In genomic region chr5:111676926-111677415, GRCh38 we compare ENCODE assay signal across 30 cellular contexts.
"Had no signal": no experiment of that assay in that cellular context is flagged by ENCODE, and none has a peak within 500 bp of the region (broad histone marks: within the 10 kb centered on the region; RNA-seq: fewer than 3 reads in every experiment).

No MANE protein-coding gene starts in this region.

- DNase-seq: activated CD4-positive, alpha-beta T cell treated with anti-CD3 and anti-CD28 coated beads for 36 hours; activated CD4-positive, CD25-positive, alpha-beta regulatory T cell; activated CD8-positive, alpha-beta memory T cell treated with anti-CD3 and anti-CD28 coated beads, Interleukin-2, amount 10 ng/mL, durations not matched to agents 7 days and 5 days; activated CD8-positive, alpha-beta T cell treated with anti-CD3 and anti-CD28 coated beads, Interleukin-2, amount 10 ng/mL, durations not matched to agents 7 days and 5 days; activated naive CD4-positive, alpha-beta T cell; activated T-cell treated with anti-CD3 and anti-CD28 coated beads, Interleukin-2, amount 50 U/mL, for 48 hours; anterior cingulate cortex; dermis blood vessel endothelial cell; effector CD4-positive, alpha-beta T cell; head of caudate nucleus; hippocampal formation; left cardiac atrium; left ventricle myocardium superior; naive thymus-derived CD4-positive, alpha-beta T cell; posterior cingulate gyrus; right cardiac atrium; stimulated activated CD4-positive, alpha-beta T cell treated with anti-CD3 and anti-CD28 coated beads, Interleukin-4, amount 100 ng/mL, for 1 hour; stimulated activated naive CD8-positive, alpha-beta T cell treated with anti-CD3 and anti-CD28 coated beads, Interleukin-15, Interleukin-2, amounts not matched to agents 100 U/mL and 50 U/mL, for 24 hours; T-helper 1 cell; testis; transverse colon had no signal

- H3K4me2 ChIP-seq: neural progenitor cell had no signal

- H3K36me3 Mint-ChIP-seq: activated CD8-positive, alpha-beta memory T cell treated with anti-CD3 and anti-CD28 coated beads, Interleukin-2, amount 10 ng/mL, durations not matched to agents 7 days and 5 days; activated naive CD4-positive, alpha-beta T cell treated with anti-CD3 and anti-CD28 coated beads, Interleukin-2, amount 50 U/mL, for 72 hours; naive thymus-derived CD4-positive, alpha-beta T cell; neural progenitor cell had no signal

- H3K9me3 ChIP-seq: testis, transverse colon had no signal

- H2AFZ ChIP-seq: neural progenitor cell had no signal

- ATAC-seq: activated CD4-positive, alpha-beta T cell treated with anti-CD3 and anti-CD28 coated beads for 36 hours; activated CD8-positive, alpha-beta memory T cell treated with anti-CD3 and anti-CD28 coated beads, Interleukin-2, amount 10 ng/mL, durations not matched to agents 7 days and 5 days; activated CD8-positive, alpha-beta T cell treated with anti-CD3 and anti-CD28 coated beads, Interleukin-2, amount 10 ng/mL, durations not matched to agents 7 days and 5 days; activated naive CD4-positive, alpha-beta T cell treated with anti-CD3 and anti-CD28 coated beads, Interleukin-2, amount 50 U/mL, for 72 hours; left cardiac atrium; left ventricle myocardium superior; naive thymus-derived CD4-positive, alpha-beta T cell; right cardiac atrium; stimulated activated naive CD8-positive, alpha-beta T cell treated with anti-CD3 and anti-CD28 coated beads, Interleukin-15, Interleukin-2, amounts not matched to agents 100 U/mL and 50 U/mL, for 24 hours had no signal

- H3K27ac Mint-ChIP-seq: activated CD4-positive, alpha-beta T cell treated with anti-CD3 and anti-CD28 coated beads for 36 hours; activated CD8-positive, alpha-beta memory T cell treated with anti-CD3 and anti-CD28 coated beads, Interleukin-2, amount 10 ng/mL, durations not matched to agents 7 days and 5 days; activated CD8-positive, alpha-beta T cell treated with anti-CD3 and anti-CD28 coated beads, Interleukin-2, amount 10 ng/mL, durations not matched to agents 7 days and 5 days; activated naive CD4-positive, alpha-beta T cell treated with anti-CD3 and anti-CD28 coated beads, Interleukin-2, amount 50 U/mL, for 72 hours; activated T-helper 2 cell treated with anti-CD3 and anti-CD28 coated beads, Interferon-gamma antibody, Interleukin-2, Interleukin-4, amounts not matched to agents 10 μg/mL and 5 μg/mL and 100 μg/mL, durations not matched to agents 14 hours and 24 hours and 36 hours; naive thymus-derived CD4-positive, alpha-beta T cell; neural progenitor cell; T-helper 2 cell treated with Interferon-gamma antibody and Interleukin-4, amounts not matched to agents 5 μg/mL and 100 μg/mL, for 36 hours had no signal

- FAIRE-seq: bronchial epithelial cell, colon, keratinocyte had no signal

- H3K27me3 ChIP-seq: neural progenitor cell, testis, transverse colon had no signal

- H3K27ac ChIP-seq: epithelial cell of prostate, neural progenitor cell, testis, transverse colon had no signal

- H3K9ac ChIP-seq: neural progenitor cell had no signal

- H3K4me3 Mint-ChIP-seq: activated CD4-positive, alpha-beta T cell treated with anti-CD3 and anti-CD28 coated beads for 36 hours; activated CD8-positive, alpha-beta memory T cell treated with anti-CD3 and anti-CD28 coated beads, Interleukin-2, amount 10 ng/mL, durations not matched to agents 7 days and 5 days; activated CD8-positive, alpha-beta T cell treated with anti-CD3 and anti-CD28 coated beads, Interleukin-2, amount 10 ng/mL, durations not matched to agents 7 days and 5 days; central memory CD8-positive, alpha-beta T cell; naive thymus-derived CD4-positive, alpha-beta T cell; neural progenitor cell; T-helper 2 cell treated with Interferon-gamma antibody and Interleukin-4, amounts not matched to agents 5 μg/mL and 100 μg/mL, for 36 hours had no signal

- H3K4me3 ChIP-seq: neural progenitor cell, testis, transverse colon had no signal

- H3K4me1 Mint-ChIP-seq: activated CD4-positive, alpha-beta T cell treated with anti-CD3 and anti-CD28 coated beads for 36 hours; activated CD8-positive, alpha-beta memory T cell treated with anti-CD3 and anti-CD28 coated beads, Interleukin-2, amount 10 ng/mL, durations not matched to agents 7 days and 5 days; central memory CD8-positive, alpha-beta T cell; naive thymus-derived CD4-positive, alpha-beta T cell had no signal

- H3K9me3 Mint-ChIP-seq: activated naive CD4-positive, alpha-beta T cell treated with anti-CD3 and anti-CD28 coated beads, Interleukin-2, amount 50 U/mL, for 72 hours; activated T-helper 2 cell treated with anti-CD3 and anti-CD28 coated beads, Interferon-gamma antibody, Interleukin-2, Interleukin-4, amounts not matched to agents 10 μg/mL and 5 μg/mL and 100 μg/mL, durations not matched to agents 14 hours and 24 hours and 36 hours; central memory CD8-positive, alpha-beta T cell; naive thymus-derived CD4-positive, alpha-beta T cell; neural progenitor cell; T-helper 2 cell treated with Interferon-gamma antibody and Interleukin-4, amounts not matched to agents 5 μg/mL and 100 μg/mL, for 36 hours had no signal

- H3K36me3 ChIP-seq: neural progenitor cell, transverse colon had no signal
